Comparison of ENCODE assay signal across 19 cellular contexts in the genomic region with DNA sequence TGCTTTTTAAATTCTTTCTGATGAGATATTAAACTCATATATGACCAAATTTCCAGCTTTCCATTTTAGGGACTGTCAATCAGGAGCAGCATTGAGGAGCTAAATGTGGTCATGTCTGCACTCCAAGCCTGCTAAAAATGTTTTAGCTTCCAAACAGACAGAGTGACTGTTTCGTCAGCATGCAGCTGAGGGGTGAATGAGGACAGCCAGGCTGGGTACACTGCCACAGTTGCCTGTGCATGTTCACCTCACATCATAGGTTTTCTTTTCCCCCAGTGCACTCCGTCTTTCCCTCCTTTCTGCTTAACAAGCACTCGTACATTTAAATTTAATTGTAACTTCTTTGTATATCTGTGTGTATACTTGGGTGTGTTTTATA.
DNase-seq lines count a peak whose midpoint lies in the region; ATAC-seq and TF ChIP-seq lines count a peak whose summit lies in the region.
"Had no signal": no experiment of that assay in that cellular context is flagged by ENCODE, and none has a peak within 500 bp of the region (broad histone marks: within the 10 kb centered on the region; RNA-seq: fewer than 3 reads in every experiment).

No MANE protein-coding gene starts in this region.

- 83 to 92% methylated on average over 1 to 2 of the region's 3 CpGs for WGBS in endodermal cell (ENCODE audit: insufficient coverage in 1 of 2, insufficient read length in 1 of 2), 2 experiments
- WGBS in heart right ventricle, 2 donors = 22 to 41% methylated on average over 3 of the region's 3 CpGs

- H3K4me3 ChIP-seq in endodermal cell (ENCODE audit: low read length) = no peak overlapping the region
- H3K4me3 ChIP-seq in heart right ventricle = no peak overlapping the region
- H3K4me3 ChIP-seq in gastrocnemius medialis = no peak overlapping the region
- H3K4me3 ChIP-seq: PC-9 had no signal

- no peaks in the 10 kb centered on the region for H3K27me3 ChIP-seq in endodermal cell (ENCODE audit: control insufficient read depth, insufficient read depth, low read length, poor library complexity, severe bottlenecking)
- H3K27me3 ChIP-seq in heart right ventricle = no peaks in the 10 kb centered on the region
- no peaks in the 10 kb centered on the region for H3K27me3 ChIP-seq in gastrocnemius medialis

- H3K9me3 ChIP-seq in endodermal cell (ENCODE audit: control insufficient read depth, low read length) = peaks cover 22% of the 10 kb centered on the region
- peaks cover 0 to 26% (median 12%) of the 10 kb centered on the region in 11 donors for H3K9me3 ChIP-seq in heart right ventricle
- no peaks in the 10 kb centered on the region for H3K9me3 ChIP-seq in gastrocnemius medialis

- H3K27ac ChIP-seq in endodermal cell (ENCODE audit: low read depth, low read length) (no peak overlapping the region), heart right ventricle (peak overlapping the region in 6 of 10 donors; percentile 35 to 77 (median 70)), gastrocnemius medialis (peak overlapping the region in 2 of 4 donors; percentile 5 to 40)
- H3K27ac ChIP-seq: PC-9 had no signal

- no peak overlapping the region for H3K4me3 Mint-ChIP-seq in endodermal cell

- intact Hi-C loops in heart right ventricle (cut with DNase I) (loop anchor here in 1 of 10 donors (1.0 kb wide), 1 partner anchor 67 kb away; no protein-coding TSS in a partner anchor), gastrocnemius medialis (cut with DNase I; ENCODE audit: low total_unique reads) (no loop called here)

- no peaks in the 10 kb centered on the region for H3K4me1 ChIP-seq in endodermal cell (ENCODE audit: control insufficient read depth, insufficient read depth, low read length)
- peaks cover 0 to 15% (median 0%) of the 10 kb centered on the region in 9 donors for H3K4me1 ChIP-seq in heart right ventricle
- H3K4me1 ChIP-seq in gastrocnemius medialis = peaks cover 7 to 11% of the 10 kb centered on the region in 2 donors

- peak; percentile 16 for TF ChIP-seq CTCF in endodermal cell (conservative IDR thresholded peaks at IDR 0.05)
- no peak for TF ChIP-seq CTCF in heart right ventricle (IDR thresholded peaks at IDR 0.05)
- TF ChIP-seq CTCF in gastrocnemius medialis (IDR thresholded peaks at IDR 0.05 in 4 of 5, conservative IDR thresholded peaks at IDR 0.05 in 1 of 5) = no peak

- H3K4me1 Mint-ChIP-seq in endodermal cell = no peaks in the 10 kb centered on the region

- H3K27me3 Mint-ChIP-seq in endodermal cell (ENCODE audit: insufficient read depth) = no peaks in the 10 kb centered on the region

- H3K36me3 Mint-ChIP-seq in endodermal cell (ENCODE audit: low read depth) = no peaks in the 10 kb centered on the region

- in situ Hi-C loops in gastrocnemius medialis (cut with MboI; ENCODE audit: low sequenced_read_pairs in 4 of 4) = no loop called here

- H3K36me3 ChIP-seq in endodermal cell (ENCODE audit: control insufficient read depth, insufficient read depth, low read length) = no peaks in the 10 kb centered on the region
- H3K36me3 ChIP-seq in heart right ventricle = no peaks in the 10 kb centered on the region
- H3K36me3 ChIP-seq in gastrocnemius medialis = no peaks in the 10 kb centered on the region

- no peak for TF ChIP-seq POLR2A in gastrocnemius medialis (IDR thresholded peaks at IDR 0.05)

- peak; percentile 87 to 99 (median 96) for ATAC-seq in heart right ventricle
- ATAC-seq in gastrocnemius medialis = peak; percentile 83 to 98
- ATAC-seq in HG03378 (IDR thresholded peaks at IDR 0.05; ENCODE audit: unreplicated experiment) = no peak
- no peak for ATAC-seq in HG03342 (IDR thresholded peaks at IDR 0.05; ENCODE audit: unreplicated experiment)

- no peak overlapping the region for H3K9ac ChIP-seq in endodermal cell (ENCODE audit: extremely low read depth, low read length, poor library complexity, severe bottlenecking)

- DNase-seq in endodermal cell (no peak), heart right ventricle (peak in 1 of 2 donors; percentile 50), myocyte (ENCODE audit: low read depth) (peak; percentile 43), gastrocnemius medialis (peak; percentile 18 to 54), pons (ENCODE audit: low spot score) (no peak)
- DNase-seq: Calu3; DMS153; DND-41; NCI-H1048; NCI-H1417; NCI-H1694; NCI-H2029 treated with DMSO at 0.1 percent for 48 hours; NCI-H446 treated with DMSO at 0.1 percent for 48 hours; NCI-H526; NK-92 treated with Interleukin-12 subunit alpha and Interleukin-12 subunit beta, amount 100 ng/mL, for 24 hours; PC-9; SHP77 had no signal

- peaks cover 9% of the 10 kb centered on the region for H3K9me3 Mint-ChIP-seq in endodermal cell

- H3K27ac Mint-ChIP-seq in endodermal cell = no peak overlapping the region

Comparison
In these comparisons a context has a peak if more than half of its experiments do, and no peak if none do; other contexts are left out.
1. DNase-seq: peak in myocyte (single experiment) and gastrocnemius medialis (2 of 2); none in endodermal cell (single experiment) and pons (single experiment).
2. ATAC-seq: peak in heart right ventricle (8 of 8) and gastrocnemius medialis (2 of 2); none in HG03378 (single experiment) and HG03342 (single experiment).